17 cellular contexts compared by ENCODE assay signal in genomic region chr16:88754109-88754911, GRCh38. TPM values are rescaled to one million over a fixed set of nuclear protein-coding genes. Genes with fewer than 3 reads are reported as not detected.
A peak's percentile ranks its signal among the peaks of the same experiment; 100 is the strongest.
DNase-seq lines count a peak whose midpoint lies in the region; ATAC-seq and TF ChIP-seq lines count a peak whose summit lies in the region.
"Had no signal": no experiment of that assay in that cellular context is flagged by ENCODE, and none has a peak within 500 bp of the region (broad histone marks: within the 10 kb centered on the region; RNA-seq: fewer than 3 reads in every experiment).

No MANE protein-coding gene starts in this region.

- no peak overlapping the region for H3K4me3 Mint-ChIP-seq in activated CD4-positive, alpha-beta T cell treated with anti-CD3 and anti-CD28 coated beads for 36 hours
- H3K4me3 Mint-ChIP-seq: activated CD4-positive, alpha-beta T cell treated with anti-CD3 and anti-CD28 coated beads, Interleukin-2, amount 10 ng/mL, durations not matched to agents 7 days and 5 days had no signal

- POLR2A ChIA-PET in AG04450 (lab: Yijun Ruan, JAX) (interaction anchor here (0.7 to 2.0 kb wide), 5 partner anchors 17 to 30 kb away, joined by 3 to 5 read pairs (median 5); partner anchors contain the start of gene PIEZO1), PC-9 (lab: Charles Lee; ENCODE audit: unreplicated experiment) (interaction anchor here (0.6 kb wide), 1 partner anchor 57 kb away, joined by 3 read pairs; no protein-coding TSS in a partner anchor)
- POLR2A ChIA-PET in activated CD4-positive, alpha-beta T cell treated with anti-CD3 and anti-CD28 coated beads for 36 hours (lab: Charles Lee), result no interaction called here

- no peak overlapping the region for H3K27ac Mint-ChIP-seq in activated CD4-positive, alpha-beta T cell treated with anti-CD3 and anti-CD28 coated beads for 36 hours
- H3K27ac Mint-ChIP-seq: activated CD4-positive, alpha-beta T cell treated with anti-CD3 and anti-CD28 coated beads, Interleukin-2, amount 10 ng/mL, durations not matched to agents 7 days and 5 days; activated naive CD4-positive, alpha-beta T cell treated with anti-CD3 and anti-CD28 coated beads, Interleukin-2, amount 50 U/mL, for 72 hours had no signal

- H2BK15ac ChIP-seq in mesendoderm (replicated peaks; ENCODE audit: low read depth), result no peak overlapping the region

- peaks cover 8% of the 10 kb centered on the region; the same call in 1 of the 2 replicates for H3K9me3 ChIP-seq in AG04450 (ENCODE audit: control insufficient read depth, insufficient read depth, low read length)
- no peaks in the 10 kb centered on the region for H3K9me3 ChIP-seq in PC-9 (ENCODE audit: insufficient read depth, low read depth)
- H3K9me3 ChIP-seq: upper lobe of right lung had no signal

- H3K79me1 ChIP-seq in mesendoderm (ENCODE audit: low read length), result peaks cover 3% of the 10 kb centered on the region

- H3K36me3 ChIP-seq in PC-9 (ENCODE audit: low read depth) (peaks cover 8% of the 10 kb centered on the region; the same call in 1 of the 2 replicates), mesendoderm (ENCODE audit: control insufficient read depth, insufficient read depth, low read length) (no peaks in the 10 kb centered on the region)
- H3K36me3 ChIP-seq: upper lobe of right lung had no signal

- peaks cover 58% of the 10 kb centered on the region for H3K79me2 ChIP-seq in PC-9 (ENCODE audit: low read depth)
- peaks cover 3% of the 10 kb centered on the region for H3K79me2 ChIP-seq in mesendoderm (ENCODE audit: control insufficient read depth, insufficient read depth, low read length)

- no peak overlapping the region for H2AK5ac ChIP-seq in mesendoderm (ENCODE audit: low read length)

- peak overlapping the region; percentile 70 for H3K27ac ChIP-seq in AG04450 (ENCODE audit: low read depth, low read length)
- peak overlapping the region; percentile 57 for H3K27ac ChIP-seq in PC-9
- H3K27ac ChIP-seq in mesendoderm (ENCODE audit: low read depth, low read length), result no peak overlapping the region
- H3K27ac ChIP-seq: brain microvascular endothelial cell, hepatocyte, SK-N-MC, upper lobe of right lung had no signal

- no peak overlapping the region for H2AFZ ChIP-seq in PC-9
- H2AFZ ChIP-seq: hepatocyte had no signal

- no peak for DNase-seq in AG04450 (ENCODE audit: low read depth, low spot score)
- DNase-seq in PC-9, result no peak
- DNase-seq in mesendoderm, result no peak
- no peak for DNase-seq in stimulated activated CD8-positive, alpha-beta memory T cell treated with anti-CD3 and anti-CD28 coated beads, Interleukin-4, amount 100 ng/mL, for 48 hours
- DNase-seq in NCI-H1092 (lab: John Stamatoyannopoulos, UW), result no peak
- DNase-seq in activated CD4-positive, alpha-beta T cell treated with anti-CD3 and anti-CD28 coated beads for 36 hours, result no peak
- DNase-seq: activated CD4-positive, alpha-beta T cell treated with anti-CD3 and anti-CD28 coated beads, Interleukin-2, amount 10 ng/mL, durations not matched to agents 7 days and 5 days; activated T-cell treated with anti-CD3 and anti-CD28 coated beads for 4 hours; brain microvascular endothelial cell; NCI-H1930; NCI-H510A; occipital lobe; stimulated activated naive CD4-positive, alpha-beta T cell; upper lobe of right lung had no signal

- ATAC-seq in activated CD4-positive, alpha-beta T cell treated with anti-CD3 and anti-CD28 coated beads for 36 hours, result no peak
- ATAC-seq: activated naive CD4-positive, alpha-beta T cell treated with anti-CD3 and anti-CD28 coated beads, Interleukin-2, amount 50 U/mL, for 72 hours; upper lobe of right lung had no signal

- WGBS in mesendoderm (ENCODE audit: extremely low coverage, insufficient coverage, low lambda C conversion rate), result no CpG with 5 or more reads among the region's 28 CpGs

- no peak for TF ChIP-seq CTCF in AG04450 (IDR thresholded peaks at IDR 0.05; ENCODE audit: low read depth, low read length)
- TF ChIP-seq CTCF in PC-9 (conservative IDR thresholded peaks at IDR 0.05), result no peak

- no peaks in the 10 kb centered on the region for H3K27me3 ChIP-seq in AG04450 (ENCODE audit: control insufficient read depth, insufficient read depth, low read length)
- H3K27me3 ChIP-seq in PC-9 (ENCODE audit: insufficient read depth, low read depth), result no peaks in the 10 kb centered on the region
- no peaks in the 10 kb centered on the region for H3K27me3 ChIP-seq in mesendoderm (ENCODE audit: insufficient read depth, low read length, poor library complexity)
- H3K27me3 ChIP-seq: brain microvascular endothelial cell, hepatocyte, upper lobe of right lung had no signal

- H3K4me2 ChIP-seq in PC-9, result peak overlapping the region; percentile 68
- H3K4me2 ChIP-seq in mesendoderm (ENCODE audit: low read length), result no peak overlapping the region
- H3K4me2 ChIP-seq: hepatocyte had no signal

- CTCF ChIA-PET in AG04450 (lab: Charles Lee) (interaction anchor here (0.5 to 2.3 kb wide), 4 partner anchors 11 to 977 kb away, joined by 5 to 11 read pairs (median 6); no protein-coding TSS in a partner anchor), PC-9 (lab: Charles Lee) (interaction anchor here (0.7 to 2.3 kb wide), 5 partner anchors 11 to 29 kb away, joined by 3 to 19 read pairs (median 5); no protein-coding TSS in a partner anchor)
- CTCF ChIA-PET in activated CD4-positive, alpha-beta T cell treated with anti-CD3 and anti-CD28 coated beads for 36 hours (lab: Charles Lee), result interaction anchor here (0.6 to 1.0 kb wide), 4 partner anchors 17 to 527 kb away, joined by 3 to 4 read pairs (median 4); no protein-coding TSS in a partner anchor

- H2BK120ac ChIP-seq in mesendoderm (ENCODE audit: low read depth, low read length), result no peak overlapping the region

- H3F3A ChIP-seq in PC-9 (ENCODE audit: insufficient read depth, low read depth), result peaks cover 44% of the 10 kb centered on the region

- no peak overlapping the region for H4K5ac ChIP-seq in mesendoderm (ENCODE audit: low read length)

- H3K9me3 Mint-ChIP-seq in activated CD4-positive, alpha-beta T cell treated with anti-CD3 and anti-CD28 coated beads for 36 hours (ENCODE audit: low read depth), result no peaks in the 10 kb centered on the region
- H3K9me3 Mint-ChIP-seq: activated CD4-positive, alpha-beta T cell treated with anti-CD3 and anti-CD28 coated beads, Interleukin-2, amount 10 ng/mL, durations not matched to agents 7 days and 5 days; activated naive CD4-positive, alpha-beta T cell treated with anti-CD3 and anti-CD28 coated beads, Interleukin-2, amount 50 U/mL, for 72 hours had no signal

- no peak overlapping the region for H3K4me3 ChIP-seq in AG04450 (ENCODE audit: low read depth, low read length)
- no peak overlapping the region for H3K4me3 ChIP-seq in PC-9
- no peak overlapping the region for H3K4me3 ChIP-seq in mesendoderm (ENCODE audit: low read length)
- H3K4me3 ChIP-seq: hepatocyte, SK-N-MC, upper lobe of right lung had no signal

- H3K9me2 ChIP-seq in PC-9 (ENCODE audit: insufficient read depth), result no peaks in the 10 kb centered on the region

- peaks cover 39% of the 10 kb centered on the region for H4K20me1 ChIP-seq in PC-9 (ENCODE audit: insufficient read depth)

- no peaks in the 10 kb centered on the region for H3K36me3 Mint-ChIP-seq in activated CD4-positive, alpha-beta T cell treated with anti-CD3 and anti-CD28 coated beads for 36 hours (ENCODE audit: low read depth)
- H3K36me3 Mint-ChIP-seq: activated naive CD4-positive, alpha-beta T cell treated with anti-CD3 and anti-CD28 coated beads, Interleukin-2, amount 50 U/mL, for 72 hours had no signal

- H3K23ac ChIP-seq in mesendoderm (ENCODE audit: low read length), result no peak overlapping the region

- intact Hi-C loops in PC-9 (cut with micrococcal nuclease; ENCODE audit: unreplicated experiment), result no loop called here
- intact Hi-C loops in activated CD4-positive, alpha-beta T cell treated with anti-CD3 and anti-CD28 coated beads for 36 hours (cut with DNase I, micrococcal nuclease), result no loop called here

- no peak overlapping the region for H3K18ac ChIP-seq in mesendoderm (ENCODE audit: low read length)

- TSS peak; percentile 17 for BruUV-seq in PC-9 (replicated peaks; lab: Mats Ljungman, UMichigan)

- no peak overlapping the region for H3K4ac ChIP-seq in mesendoderm (ENCODE audit: low read depth, low read length)

- H2BK5ac ChIP-seq in mesendoderm (ENCODE audit: low read length), result no peak overlapping the region

- H3K9ac ChIP-seq in mesendoderm (ENCODE audit: low read length), result no peak overlapping the region

- H3K4me1 ChIP-seq in PC-9 (replicated peaks; ENCODE audit: insufficient read depth) (peaks cover 53% of the 10 kb centered on the region), mesendoderm (ENCODE audit: control insufficient read depth, low read depth, low read length) (no peaks in the 10 kb centered on the region)

- peak overlapping the region; percentile 25 for H3K56ac ChIP-seq in mesendoderm (ENCODE audit: low read length)

- H3K27me3 Mint-ChIP-seq in activated CD4-positive, alpha-beta T cell treated with anti-CD3 and anti-CD28 coated beads for 36 hours, result no peaks in the 10 kb centered on the region
- H3K27me3 Mint-ChIP-seq: activated CD4-positive, alpha-beta T cell treated with anti-CD3 and anti-CD28 coated beads, Interleukin-2, amount 10 ng/mL, durations not matched to agents 7 days and 5 days had no signal

- peaks cover 7% of the 10 kb centered on the region for H3K4me1 Mint-ChIP-seq in activated CD4-positive, alpha-beta T cell treated with anti-CD3 and anti-CD28 coated beads for 36 hours

- H4K8ac ChIP-seq in mesendoderm (ENCODE audit: low read depth, low read length), result no peak overlapping the region

RNA-seq across cellular contexts. Expression of gene PIEZO1, which starts 30.7 kb away (rescaled TPM):
- 47.0 and 72.7 TPM in 2 replicates for polyA plus RNA-seq in AG04450 (2011; rRNA removed)
- 62.8 and 92.2 TPM in 2 replicates for polyA minus RNA-seq in AG04450 (2011; rRNA and poly(A)+ RNA removed)
- 391 and 426 TPM in 2 replicates for total RNA-seq in PC-9 (2021)
- 37.5 TPM for polyA plus RNA-seq in mesendoderm (2013, experiment 1 of 2)
- polyA plus RNA-seq in mesendoderm (2013, experiment 2 of 2), result 38.4 TPM
- 100 to 1,000 TPM; 105 to 126 TPM for total RNA-seq in activated CD4-positive, alpha-beta T cell treated with anti-CD3 and anti-CD28 coated beads for 36 hours

RNA-seq across cellular contexts. Expression of gene CTU2, which starts 48.0 kb away (rescaled TPM):
- polyA plus RNA-seq in AG04450 (2011; rRNA removed), result 6.5 and 8.7 TPM in 2 replicates
- polyA minus RNA-seq in AG04450 (2011; rRNA and poly(A)+ RNA removed), result 6.8 and 9.6 TPM in 2 replicates
- total RNA-seq in PC-9 (2021), result 20.0 and 38.0 TPM in 2 replicates
- polyA plus RNA-seq in mesendoderm (2013, experiment 1 of 2), result 71.4 TPM
- 64.6 TPM for polyA plus RNA-seq in mesendoderm (2013, experiment 2 of 2)
- total RNA-seq in activated CD4-positive, alpha-beta T cell treated with anti-CD3 and anti-CD28 coated beads for 36 hours, result 10 to 100 TPM; 29.6 to 36.2 TPM

RNA-seq across cellular contexts. Expression of gene RNF166, which starts 48.1 kb away (rescaled TPM):
- polyA plus RNA-seq in AG04450 (2011; rRNA removed), result 6.8 and 9.0 TPM in 2 replicates
- polyA minus RNA-seq in AG04450 (2011; rRNA and poly(A)+ RNA removed), result 9.4 and 13.5 TPM in 2 replicates
- 25.6 and 29.4 TPM in 2 replicates for total RNA-seq in PC-9 (2021)
- 16.0 TPM for polyA plus RNA-seq in mesendoderm (2013, experiment 1 of 2)
- polyA plus RNA-seq in mesendoderm (2013, experiment 2 of 2), result 17.0 TPM
- total RNA-seq in activated CD4-positive, alpha-beta T cell treated with anti-CD3 and anti-CD28 coated beads for 36 hours, result 10 to 100 TPM; 44.0 to 49.7 TPM

RNA-seq across cellular contexts. Expression of gene CDT1, which starts 49.3 kb away (rescaled TPM):
- 1.2 and 2.4 TPM in 2 replicates for polyA plus RNA-seq in AG04450 (2011; rRNA removed)
- polyA minus RNA-seq in AG04450 (2011; rRNA and poly(A)+ RNA removed), result 2.0 TPM in 2 replicates
- 73.2 and 95.4 TPM in 2 replicates for total RNA-seq in PC-9 (2021)
- 38.9 TPM for polyA plus RNA-seq in mesendoderm (2013, experiment 1 of 2)
- 37.7 TPM for polyA plus RNA-seq in mesendoderm (2013, experiment 2 of 2)
- total RNA-seq in activated CD4-positive, alpha-beta T cell treated with anti-CD3 and anti-CD28 coated beads for 36 hours, result 100 to 1,000 TPM; 136 to 182 TPM

RNA-seq across cellular contexts. Expression of gene APRT, which starts 57.4 kb away (rescaled TPM):
- polyA plus RNA-seq in AG04450 (2011; rRNA removed), result 66.8 and 107 TPM in 2 replicates
- polyA minus RNA-seq in AG04450 (2011; rRNA and poly(A)+ RNA removed), result 23.2 and 28.7 TPM in 2 replicates
- total RNA-seq in PC-9 (2021), result 213 and 226 TPM in 2 replicates
- polyA plus RNA-seq in mesendoderm (2013, experiment 1 of 2), result 300 TPM
- polyA plus RNA-seq in mesendoderm (2013, experiment 2 of 2), result 305 TPM
- total RNA-seq in activated CD4-positive, alpha-beta T cell treated with anti-CD3 and anti-CD28 coated beads for 36 hours, result 100 to 1,000 TPM; 105 to 179 TPM
